Comparison of ENCODE assay signal across 15 cellular contexts in the genomic region with DNA sequence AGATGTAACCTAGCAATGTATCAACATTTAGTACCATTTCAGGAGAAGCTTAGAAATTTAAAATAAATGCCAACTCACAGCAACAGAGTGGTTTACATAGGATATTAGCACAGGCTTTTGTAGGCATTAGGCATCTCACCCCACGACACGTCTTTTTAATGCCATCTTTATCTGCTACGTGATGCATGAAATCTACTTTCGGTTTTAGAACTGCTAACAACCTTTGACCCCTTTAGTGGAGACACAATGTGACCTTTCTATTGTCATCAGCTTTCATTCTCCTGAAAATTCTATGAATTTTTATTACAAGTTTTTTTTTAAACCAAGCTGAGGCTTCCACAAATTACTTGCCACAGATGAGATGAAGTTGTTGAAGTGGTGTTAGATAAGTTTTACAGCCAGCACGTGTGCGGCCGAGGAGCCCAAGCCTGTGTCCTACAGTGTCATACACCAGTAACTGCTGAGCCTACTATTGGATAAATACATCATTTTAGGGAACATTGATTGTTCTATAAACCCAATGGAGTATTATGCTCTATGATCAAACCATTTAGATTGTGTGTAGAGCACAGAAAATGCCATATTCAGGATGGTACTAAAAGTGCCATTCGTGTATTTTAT.
"Had no signal": no experiment of that assay in that cellular context is flagged by ENCODE, and none has a peak within 500 bp of the region (broad histone marks: within the 10 kb centered on the region; RNA-seq: fewer than 3 reads in every experiment).

No MANE protein-coding gene starts in this region.

- DNase-seq: effector memory CD4-positive, alpha-beta T cell; esophagus squamous epithelium; foreskin keratinocyte; immature natural killer cell; mammary epithelial cell; naive thymus-derived CD4-positive, alpha-beta T cell; stimulated activated CD4-positive, alpha-beta T cell treated with anti-CD3 and anti-CD28 coated beads, Interleukin-4, amount 100 ng/mL, for 1 hour; stimulated activated CD8-positive, alpha-beta memory T cell treated with anti-CD3 and anti-CD28 coated beads, Interleukin-4, amount 100 ng/mL, for 48 hours; tibial artery; upper lobe of right lung had no signal

- H3K4me1 ChIP-seq: esophagus squamous epithelium, foreskin keratinocyte, tibial artery, upper lobe of right lung, vagina had no signal

- ATAC-seq: foreskin keratinocyte; naive thymus-derived CD4-positive, alpha-beta T cell; right cardiac atrium; stimulated activated effector memory CD8-positive, alpha-beta T cell treated with anti-CD3 and anti-CD28 coated beads, Interleukin-12 subunit alpha, Interleukin-12 subunit beta, amount 100 ng/mL, for 72 hours; upper lobe of right lung had no signal

- H3K9me3 ChIP-seq: esophagus squamous epithelium, upper lobe of right lung, vagina had no signal

- H3K36me3 ChIP-seq: esophagus squamous epithelium, upper lobe of right lung, vagina had no signal

- H3K27me3 ChIP-seq: esophagus squamous epithelium, foreskin keratinocyte, tibial artery, upper lobe of right lung, vagina had no signal

- H3K4me3 ChIP-seq: esophagus squamous epithelium, tibial artery, upper lobe of right lung, vagina had no signal

- H3K27ac ChIP-seq: esophagus squamous epithelium, foreskin keratinocyte, tibial artery, upper lobe of right lung, vagina had no signal

- FAIRE-seq: endometrium, keratinocyte had no signal
